In the genomic region with DNA sequence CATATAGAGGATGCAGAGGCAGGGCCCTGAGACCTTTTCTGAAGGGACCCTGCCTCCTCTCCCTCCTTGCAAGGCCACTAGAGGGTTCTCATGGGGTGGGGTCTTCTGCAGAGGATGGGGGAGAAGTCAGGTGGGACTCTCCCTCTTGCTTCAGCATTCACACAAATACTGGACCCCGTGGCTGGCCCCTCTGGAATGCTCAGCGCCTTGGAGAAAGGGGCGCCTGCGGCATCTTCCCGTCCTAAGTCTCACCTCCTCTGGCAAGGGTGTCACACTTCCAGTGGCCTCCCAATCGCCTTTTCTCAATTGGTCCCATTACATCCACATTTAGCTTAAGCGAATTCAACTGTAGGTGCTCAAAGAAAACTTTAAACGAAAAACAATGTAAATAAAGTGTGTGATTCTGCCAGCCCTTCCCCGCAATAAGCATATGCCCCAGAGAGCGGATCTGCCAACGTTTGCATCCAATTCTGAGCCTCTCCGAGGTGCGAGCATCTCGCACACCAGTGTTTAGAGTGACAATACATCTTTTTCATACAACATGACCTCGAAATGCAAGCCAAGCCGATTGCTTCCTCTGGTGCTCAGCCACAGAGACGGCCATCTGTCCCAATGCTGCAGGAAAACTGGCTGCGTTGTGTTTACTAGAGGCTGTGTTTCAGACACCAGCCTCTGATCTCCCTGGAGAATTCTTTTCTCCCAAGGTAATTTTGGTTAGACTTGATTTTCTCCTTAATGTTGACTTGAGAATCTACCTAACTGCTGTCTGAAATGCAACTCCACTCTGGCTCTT, we compare ENCODE assay signal across 14 cellular contexts.
DNase-seq lines count a peak whose midpoint lies in the region; ATAC-seq and TF ChIP-seq lines count a peak whose summit lies in the region.
"Had no signal": no experiment of that assay in that cellular context is flagged by ENCODE, and none has a peak within 500 bp of the region (broad histone marks: within the 10 kb centered on the region; RNA-seq: fewer than 3 reads in every experiment).

No MANE protein-coding gene starts in this region.

- H3K36me3 Mint-ChIP-seq in WTC11 = no peaks in the 10 kb centered on the region
- H3K36me3 Mint-ChIP-seq in activated CD4-positive, alpha-beta memory T cell treated with anti-CD3 and anti-CD28 coated beads, Interleukin-2, amount 10 ng/mL, durations not matched to agents 7 days and 5 days (ENCODE audit: low read depth) = no peaks in the 10 kb centered on the region

- H3K4ac ChIP-seq in neuronal stem cell (ENCODE audit: low read length) = no peak overlapping the region

- no peaks in the 10 kb centered on the region for H3K79me1 ChIP-seq in neuronal stem cell (ENCODE audit: low read depth, low read length)

- H3K4me3 Mint-ChIP-seq in WTC11 = no peak overlapping the region
- H3K4me3 Mint-ChIP-seq in activated CD4-positive, alpha-beta memory T cell treated with anti-CD3 and anti-CD28 coated beads, Interleukin-2, amount 10 ng/mL, durations not matched to agents 7 days and 5 days = no peak overlapping the region
- H3K4me3 Mint-ChIP-seq: B cell; CD4-positive, alpha-beta T cell; IgD-negative memory B cell had no signal

- H4K8ac ChIP-seq in neuronal stem cell (ENCODE audit: low read depth, low read length) = no peak overlapping the region

- no peak overlapping the region for H2BK12ac ChIP-seq in neuronal stem cell (ENCODE audit: low read length)

- H3K14ac ChIP-seq in neuronal stem cell (ENCODE audit: low read length) = no peak overlapping the region

- H2AK5ac ChIP-seq in neuronal stem cell (ENCODE audit: low read depth, low read length) = peak overlapping the region; percentile 13

- no peak overlapping the region for H3K18ac ChIP-seq in neuronal stem cell (ENCODE audit: low read length)

- H3K9me3 ChIP-seq in neuronal stem cell (replicated peaks in 1 of 2; ENCODE audit: control insufficient read depth in 2 of 2, insufficient read depth in 1 of 2, low read depth in 1 of 2, low read length in 2 of 2) = no peaks in the 10 kb centered on the region
- H3K9me3 ChIP-seq: HAP-1 had no signal

- H3K27ac Mint-ChIP-seq in WTC11 = no peak overlapping the region
- no peak overlapping the region for H3K27ac Mint-ChIP-seq in activated CD4-positive, alpha-beta memory T cell treated with anti-CD3 and anti-CD28 coated beads, Interleukin-2, amount 10 ng/mL, durations not matched to agents 7 days and 5 days
- H3K27ac Mint-ChIP-seq: B cell; CD4-positive, alpha-beta T cell had no signal

- no peak overlapping the region for H2BK5ac ChIP-seq in neuronal stem cell (ENCODE audit: low read length)

- no peak overlapping the region for H4K91ac ChIP-seq in neuronal stem cell (ENCODE audit: low read depth, low read length, poor library complexity)

- H3K36me3 ChIP-seq in neuronal stem cell (replicated peaks in 1 of 2; ENCODE audit: control insufficient read depth in 2 of 2, insufficient read depth in 2 of 2, low read length in 2 of 2) = no peaks in the 10 kb centered on the region
- H3K36me3 ChIP-seq: HAP-1 had no signal

- TF ChIP-seq CTCF in WTC11 (IDR thresholded peaks at IDR 0.05) = no peak

- H3K27me3 Mint-ChIP-seq in WTC11 (ENCODE audit: low read depth) = no peaks in the 10 kb centered on the region
- H3K27me3 Mint-ChIP-seq in activated CD4-positive, alpha-beta memory T cell treated with anti-CD3 and anti-CD28 coated beads, Interleukin-2, amount 10 ng/mL, durations not matched to agents 7 days and 5 days = peaks cover 2% of the 10 kb centered on the region

- H2BK15ac ChIP-seq in neuronal stem cell (ENCODE audit: low read length) = no peak overlapping the region

- no peaks in the 10 kb centered on the region for H3K9me3 Mint-ChIP-seq in WTC11
- no peaks in the 10 kb centered on the region for H3K9me3 Mint-ChIP-seq in activated CD4-positive, alpha-beta memory T cell treated with anti-CD3 and anti-CD28 coated beads, Interleukin-2, amount 10 ng/mL, durations not matched to agents 7 days and 5 days
- H3K9me3 Mint-ChIP-seq: CD4-positive, alpha-beta T cell had no signal

- no peak overlapping the region for H3K23ac ChIP-seq in neuronal stem cell (ENCODE audit: low read depth, low read length, poor library complexity)

- CTCF ChIA-PET in WTC11 (lab: Charles Lee) = interaction anchor here (0.8 kb wide), 1 partner anchor 210 kb away, joined by 3 read pairs; no protein-coding TSS in a partner anchor
- CTCF ChIA-PET in activated CD4-positive, alpha-beta memory T cell treated with anti-CD3 and anti-CD28 coated beads, Interleukin-2, amount 10 ng/mL, durations not matched to agents 7 days and 5 days (lab: Charles Lee) = no interaction called here

- H3K9ac ChIP-seq in neuronal stem cell (ENCODE audit: low read depth, low read length, poor library complexity) = no peak overlapping the region

- no peak overlapping the region for H2AFZ ChIP-seq in neuronal stem cell (ENCODE audit: low read length)

- WGBS in neuronal stem cell (ENCODE audit: extremely low coverage in 2 of 2, insufficient read length in 2 of 2, insufficient replicate concordance in 1 of 2), 2 donors = no CpG with 5 or more reads among the region's 18 CpGs

- H3K4me1 Mint-ChIP-seq in WTC11 = peaks cover 8% of the 10 kb centered on the region
- peaks cover 1% of the 10 kb centered on the region for H3K4me1 Mint-ChIP-seq in activated CD4-positive, alpha-beta memory T cell treated with anti-CD3 and anti-CD28 coated beads, Interleukin-2, amount 10 ng/mL, durations not matched to agents 7 days and 5 days
- H3K4me1 Mint-ChIP-seq: B cell had no signal

- no peak for ATAC-seq in WTC11
- ATAC-seq in GM18868 (IDR thresholded peaks at IDR 0.05; ENCODE audit: unreplicated experiment) = no peak
- ATAC-seq: GM12878 had no signal

- H2BK120ac ChIP-seq in neuronal stem cell (ENCODE audit: low read depth, low read length) = no peak overlapping the region

- H3K4me1 ChIP-seq in neuronal stem cell (ENCODE audit: control insufficient read depth in 2 of 2, insufficient read depth in 1 of 2, low read depth in 1 of 2, low read length in 2 of 2) = peaks cover 0 to 3% of the 10 kb centered on the region in 2 donors
- H3K4me1 ChIP-seq: HAP-1 had no signal

- DNase-seq in D341Med (ENCODE audit: low spot score) (peak; percentile 53), NCI-H2171 (lab: John Stamatoyannopoulos, UW) (peak; percentile 6), NCI-H82 treated with DMSO at 0.1 percent for 48 hours (lab: John Stamatoyannopoulos, UW; ENCODE audit: unreplicated experiment) (peak; percentile 19), neuronal stem cell (ENCODE audit: low spot score) (no peak), WTC11 (ENCODE audit: low spot score) (no peak)
- no peak for DNase-seq in activated CD4-positive, alpha-beta memory T cell treated with anti-CD3 and anti-CD28 coated beads, Interleukin-2, amount 10 ng/mL, durations not matched to agents 7 days and 5 days
- DNase-seq: ACHN; Calu3; CD4-positive, alpha-beta T cell had no signal

- H3K27ac ChIP-seq in neuronal stem cell (replicated peaks; ENCODE audit: low read length) = no peak overlapping the region

- H3K4me2 ChIP-seq in neuronal stem cell (ENCODE audit: insufficient read depth, low read length, poor library complexity, severe bottlenecking) = no peak overlapping the region

- H3K4me3 ChIP-seq in neuronal stem cell (ENCODE audit: low read length in 2 of 2) = no peak overlapping the region
- H3K4me3 ChIP-seq: GM12878, HAP-1 had no signal

- POLR2A ChIA-PET in WTC11 (lab: Charles Lee) = no interaction called here
- POLR2A ChIA-PET in activated CD4-positive, alpha-beta memory T cell treated with anti-CD3 and anti-CD28 coated beads, Interleukin-2, amount 10 ng/mL, durations not matched to agents 7 days and 5 days (lab: Charles Lee) = no interaction called here

- no peaks in the 10 kb centered on the region for H3K27me3 ChIP-seq in neuronal stem cell (ENCODE audit: control insufficient read depth in 3 of 3, insufficient read depth in 3 of 3, low read depth in 1 of 3, low read length in 3 of 3)

TF ChIP-seq in WTC11, 78 proteins besides CTCF, POLR2A, EP300 and RAD21 (continues in another document):
- TF ChIP-seq NR3C1 (CRISPR knock-in tag; conservative IDR thresholded peaks at IDR 0.05; ENCODE audit: low read depth) (no peak), GTF2I (CRISPR knock-in tag; conservative IDR thresholded peaks at IDR 0.05) (no peak), CREB1 (CRISPR knock-in tag; IDR thresholded peaks at IDR 0.05) (no peak), SMAD4 (CRISPR knock-in tag; IDR thresholded peaks at IDR 0.05) (no peak)
- TF ChIP-seq, protein P1, sequence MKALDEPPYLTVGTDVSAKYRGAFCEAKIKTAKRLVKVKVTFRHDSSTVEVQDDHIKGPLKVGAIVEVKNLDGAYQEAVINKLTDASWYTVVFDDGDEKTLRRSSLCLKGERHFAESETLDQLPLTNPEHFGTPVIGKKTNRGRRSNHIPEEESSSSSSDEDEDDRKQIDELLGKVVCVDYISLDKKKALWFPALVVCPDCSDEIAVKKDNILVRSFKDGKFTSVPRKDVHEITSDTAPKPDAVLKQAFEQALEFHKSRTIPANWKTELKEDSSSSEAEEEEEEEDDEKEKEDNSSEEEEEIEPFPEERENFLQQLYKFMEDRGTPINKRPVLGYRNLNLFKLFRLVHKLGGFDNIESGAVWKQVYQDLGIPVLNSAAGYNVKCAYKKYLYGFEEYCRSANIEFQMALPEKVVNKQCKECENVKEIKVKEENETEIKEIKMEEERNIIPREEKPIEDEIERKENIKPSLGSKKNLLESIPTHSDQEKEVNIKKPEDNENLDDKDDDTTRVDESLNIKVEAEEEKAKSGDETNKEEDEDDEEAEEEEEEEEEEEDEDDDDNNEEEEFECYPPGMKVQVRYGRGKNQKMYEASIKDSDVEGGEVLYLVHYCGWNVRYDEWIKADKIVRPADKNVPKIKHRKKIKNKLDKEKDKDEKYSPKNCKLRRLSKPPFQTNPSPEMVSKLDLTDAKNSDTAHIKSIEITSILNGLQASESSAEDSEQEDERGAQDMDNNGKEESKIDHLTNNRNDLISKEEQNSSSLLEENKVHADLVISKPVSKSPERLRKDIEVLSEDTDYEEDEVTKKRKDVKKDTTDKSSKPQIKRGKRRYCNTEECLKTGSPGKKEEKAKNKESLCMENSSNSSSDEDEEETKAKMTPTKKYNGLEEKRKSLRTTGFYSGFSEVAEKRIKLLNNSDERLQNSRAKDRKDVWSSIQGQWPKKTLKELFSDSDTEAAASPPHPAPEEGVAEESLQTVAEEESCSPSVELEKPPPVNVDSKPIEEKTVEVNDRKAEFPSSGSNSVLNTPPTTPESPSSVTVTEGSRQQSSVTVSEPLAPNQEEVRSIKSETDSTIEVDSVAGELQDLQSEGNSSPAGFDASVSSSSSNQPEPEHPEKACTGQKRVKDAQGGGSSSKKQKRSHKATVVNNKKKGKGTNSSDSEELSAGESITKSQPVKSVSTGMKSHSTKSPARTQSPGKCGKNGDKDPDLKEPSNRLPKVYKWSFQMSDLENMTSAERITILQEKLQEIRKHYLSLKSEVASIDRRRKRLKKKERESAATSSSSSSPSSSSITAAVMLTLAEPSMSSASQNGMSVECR (CRISPR knock-in tag; IDR thresholded peaks at IDR 0.05; ENCODE audit: borderline replicate concordance) = no peak

Comparison
In these comparisons a context has a peak if more than half of its experiments do, and no peak if none do; other contexts are left out.
1. DNase-seq: peak in D341Med (single experiment), NCI-H2171 (single experiment) and NCI-H82 treated with DMSO at 0.1 percent for 48 hours (single experiment); none in neuronal stem cell (single experiment), WTC11 (single experiment) and activated CD4-positive, alpha-beta memory T cell treated with anti-CD3 and anti-CD28 coated beads, Interleukin-2, amount 10 ng/mL, durations not matched to agents 7 days and 5 days (single experiment).